8 cellular contexts compared by ENCODE assay signal in the genomic region with DNA sequence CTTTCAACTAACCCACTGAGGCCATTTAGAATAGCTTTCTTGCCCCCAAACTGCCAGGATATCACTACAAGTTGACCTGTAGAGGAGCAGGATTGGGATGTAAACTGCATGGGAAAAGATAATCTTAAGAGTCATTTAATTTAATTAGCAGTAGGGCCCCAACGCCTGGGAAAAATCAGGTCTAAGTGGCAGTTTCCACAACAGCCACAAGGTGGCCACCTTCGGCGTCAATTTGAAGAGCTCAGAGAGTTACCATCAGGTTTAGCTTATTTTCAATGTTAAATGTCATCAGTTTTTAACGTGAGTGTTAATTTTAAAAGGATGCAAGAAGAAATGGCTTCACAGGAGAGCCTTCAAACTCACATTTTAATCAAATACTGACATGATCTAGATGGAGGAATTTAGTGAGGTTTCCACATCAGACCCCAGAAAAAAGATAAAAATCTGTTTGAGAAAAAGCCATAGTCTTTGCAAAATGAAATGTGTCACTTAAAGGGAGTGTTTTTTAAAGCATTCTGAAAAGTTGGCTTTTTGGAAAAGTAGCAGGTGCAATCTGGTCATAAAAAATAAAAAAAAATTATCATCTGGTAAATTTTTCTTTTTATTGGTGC.
DNase-seq lines count a peak whose midpoint lies in the region; ATAC-seq and TF ChIP-seq lines count a peak whose summit lies in the region.

No MANE protein-coding gene starts in this region.

- WGBS in transverse colon (ENCODE audit: low coverage in 1 of 2), 2 donors: 0 to 7% methylated on average over 4 of the region's 4 CpGs

- no peaks in the 10 kb centered on the region for H3F3A ChIP-seq in neural cell (ENCODE audit: insufficient read depth, low read length, poor library complexity, severe bottlenecking)

- TF ChIP-seq RAD21 in neural cell (conservative IDR thresholded peaks at IDR 0.05): peak; percentile 82

- no peak for TF ChIP-seq POLR2A in transverse colon (IDR thresholded peaks at IDR 0.05)

- no peak overlapping the region for H2AFZ ChIP-seq in neural cell (ENCODE audit: low read depth, low read length)

- in situ Hi-C loops in transverse colon (cut with MboI; ENCODE audit: low pct_ligation_motif_present in 1 of 4, low pct_unique_long_range_greater_than_20kb in 1 of 4, low sequenced_read_pairs in 3 of 4): loop anchor here in 3 of 4 donors (5.0 to 25.0 kb wide), 6 partner anchors 262 to 723 kb away; partner anchors contain the start of gene ERMN (in 1 of the 3)

- no peak overlapping the region for H3K9ac ChIP-seq in neural cell (ENCODE audit: low read length)

- peak; percentile 75 for ATAC-seq in HG02798 (IDR thresholded peaks at IDR 0.05; ENCODE audit: poor library complexity, unreplicated experiment)

- intact Hi-C loops in transverse colon (cut with DNase I; ENCODE audit: low total_unique reads): no loop called here

- H3K9me3 ChIP-seq in neural cell (ENCODE audit: low read length) (no peaks in the 10 kb centered on the region), transverse colon (no peaks in the 10 kb centered on the region)

- no peaks in the 10 kb centered on the region for H3K4me1 ChIP-seq in transverse colon

- H3K27me3 ChIP-seq in neural cell (ENCODE audit: insufficient read depth, low read depth, low read length) (no peaks in the 10 kb centered on the region), transverse colon (no peaks in the 10 kb centered on the region)

- no peak overlapping the region for H3K27ac ChIP-seq in neural cell (ENCODE audit: low read length)
- no peak overlapping the region for H3K27ac ChIP-seq in transverse colon

- no peaks in the 10 kb centered on the region for H3K79me2 ChIP-seq in neural cell (replicated peaks; ENCODE audit: insufficient read depth, low read length)

- no peaks in the 10 kb centered on the region for H3K36me3 ChIP-seq in neural cell (ENCODE audit: insufficient read depth, low read length)
- no peaks in the 10 kb centered on the region for H3K36me3 ChIP-seq in transverse colon

- H3K4me3 ChIP-seq in epithelial cell of esophagus (ENCODE audit: low read length): no peak overlapping the region
- no peak overlapping the region for H3K4me3 ChIP-seq in neural cell (ENCODE audit: low read length)
- H3K4me3 ChIP-seq in transverse colon: no peak overlapping the region

- peak; percentile 91 for TF ChIP-seq CTCF in epithelial cell of esophagus (IDR thresholded peaks at IDR 0.05; ENCODE audit: insufficient read depth, low read depth, low read length, missing control alignments)
- TF ChIP-seq CTCF in neural cell (IDR thresholded peaks at IDR 0.05; ENCODE audit: poor library complexity, severe bottlenecking): peak; percentile 87
- TF ChIP-seq CTCF in transverse colon (IDR thresholded peaks at IDR 0.05): peak; percentile 80 to 89 (median 82)

- TF ChIP-seq EP300 in neural cell (conservative IDR thresholded peaks at IDR 0.05; ENCODE audit: poor library complexity, severe bottlenecking): no peak
- no peak for TF ChIP-seq EP300 in transverse colon (IDR thresholded peaks at IDR 0.05; ENCODE audit: low read depth)

- no peaks in the 10 kb centered on the region for H3K9me2 ChIP-seq in neural cell (ENCODE audit: insufficient read depth, low read length)

- no peaks in the 10 kb centered on the region for H4K20me1 ChIP-seq in neural cell (ENCODE audit: insufficient read depth)

- peak; percentile 13 for DNase-seq in NK-92 treated with Interleukin-12 subunit alpha and Interleukin-12 subunit beta, amount 100 ng/mL, for 24 hours (lab: John Stamatoyannopoulos, UW)
- DNase-seq in NK-92 (lab: John Stamatoyannopoulos, UW; ENCODE audit: unreplicated experiment) (no peak), NCI-H446 treated with DMSO at 0.1 percent for 48 hours (lab: John Stamatoyannopoulos, UW) (peak; percentile 12), epithelial cell of esophagus (ENCODE audit: low read depth) (peak; percentile 58), transverse colon (peak; percentile 48)
- DNase-seq in activated CD8-positive, alpha-beta memory T cell treated with anti-CD3 and anti-CD28 coated beads for 48 hours (ENCODE audit: low read depth in 2 of 3, low spot score in 2 of 3): peak in 2 of 3 experiments; percentile 15 to 18

- no peak overlapping the region for H3K4me2 ChIP-seq in neural cell (ENCODE audit: low read length)

TF ChIP-seq in neural cell, 6 proteins besides CTCF, POLR2A, EP300 and RAD21:
- TF ChIP-seq MXI1 (conservative IDR thresholded peaks at IDR 0.05; ENCODE audit: poor library complexity, severe bottlenecking) (no peak), SMC3 (conservative IDR thresholded peaks at IDR 0.05; ENCODE audit: poor library complexity) (peak; percentile 89)
